Comparison of ENCODE assay signal across 10 cellular contexts in genomic region chr13:40026741-40027140, GRCh38.
DNase-seq lines count a peak whose midpoint lies in the region; ATAC-seq and TF ChIP-seq lines count a peak whose summit lies in the region.
"Had no signal": no experiment of that assay in that cellular context is flagged by ENCODE, and none has a peak within 500 bp of the region (broad histone marks: within the 10 kb centered on the region; RNA-seq: fewer than 3 reads in every experiment).

No MANE protein-coding gene starts in this region.

- no peak overlapping the region for H2BK12ac ChIP-seq in neuronal stem cell (ENCODE audit: low read length)

- H3K27me3 ChIP-seq in upper lobe of left lung (no peaks in the 10 kb centered on the region), neuronal stem cell (ENCODE audit: control insufficient read depth in 3 of 3, insufficient read depth in 3 of 3, low read depth in 1 of 3, low read length in 3 of 3) (no peaks in the 10 kb centered on the region)

- no peaks in the 10 kb centered on the region for H3K9me3 ChIP-seq in upper lobe of left lung
- H3K9me3 ChIP-seq in neuronal stem cell (replicated peaks in 1 of 2; ENCODE audit: control insufficient read depth in 2 of 2, insufficient read depth in 1 of 2, low read depth in 1 of 2, low read length in 2 of 2) = peaks cover 0 to 6% of the 10 kb centered on the region in 2 donors

- no peak overlapping the region for H2AK5ac ChIP-seq in neuronal stem cell (ENCODE audit: low read depth, low read length)

- H3K4me1 ChIP-seq in upper lobe of left lung (no peaks in the 10 kb centered on the region), neuronal stem cell (ENCODE audit: control insufficient read depth in 2 of 2, insufficient read depth in 1 of 2, low read depth in 1 of 2, low read length in 2 of 2) (peaks cover 0 to 3% of the 10 kb centered on the region in 2 donors)

- peak; percentile 9 for DNase-seq in activated T-cell treated with anti-CD3 and anti-CD28 coated beads for 4 hours
- DNase-seq in stimulated activated CD8-positive, alpha-beta memory T cell treated with anti-CD3 and anti-CD28 coated beads, Interleukin-4, amount 100 ng/mL, for 24 hours (ENCODE audit: low read depth) = peak; percentile 18
- no peak for DNase-seq in SKM-1 (lab: John Stamatoyannopoulos, UW; ENCODE audit: unreplicated experiment)
- no peak for DNase-seq in upper lobe of left lung
- no peak for DNase-seq in neuronal stem cell (ENCODE audit: low spot score)
- DNase-seq in activated gamma-delta T cell treated with Interleukin-2 at 50 U/mL for 16 hours = no peak
- DNase-seq: NCI-H524 treated with DMSO at 0.1 percent for 48 hours, retina had no signal

- no peak overlapping the region for H3K23ac ChIP-seq in neuronal stem cell (ENCODE audit: low read depth, low read length, poor library complexity)

- no peak overlapping the region for H2BK15ac ChIP-seq in neuronal stem cell (ENCODE audit: low read length)

- 67 to 69% methylated on average over 3 to 4 of the region's 4 CpGs for WGBS in upper lobe of left lung, 2 donors
- WGBS in neuronal stem cell (ENCODE audit: extremely low coverage in 2 of 2, insufficient read length in 2 of 2, insufficient replicate concordance in 1 of 2), 2 donors = no CpG with 5 or more reads among the region's 4 CpGs

- TF ChIP-seq POLR2A in upper lobe of left lung (IDR thresholded peaks at IDR 0.05) = no peak

- H3K9ac ChIP-seq in neuronal stem cell (ENCODE audit: low read depth, low read length, poor library complexity) = no peak overlapping the region

- TF ChIP-seq CTCF in upper lobe of left lung (IDR thresholded peaks at IDR 0.05) = no peak

- H3K27ac ChIP-seq in upper lobe of left lung (no peak overlapping the region), neuronal stem cell (replicated peaks; ENCODE audit: low read length) (no peak overlapping the region)

- no peak overlapping the region for H3K4ac ChIP-seq in neuronal stem cell (ENCODE audit: low read length)

- no peak overlapping the region for H2AFZ ChIP-seq in neuronal stem cell (ENCODE audit: low read length)

- H3K4me2 ChIP-seq in neuronal stem cell (ENCODE audit: insufficient read depth, low read length, poor library complexity, severe bottlenecking) = no peak overlapping the region

- H2BK120ac ChIP-seq in neuronal stem cell (ENCODE audit: low read depth, low read length) = no peak overlapping the region

- H3K4me3 ChIP-seq in upper lobe of left lung (no peak overlapping the region), neuronal stem cell (ENCODE audit: low read length in 2 of 2) (no peak overlapping the region)

- H4K91ac ChIP-seq in neuronal stem cell (ENCODE audit: low read depth, low read length, poor library complexity) = no peak overlapping the region

- no peak for TF ChIP-seq EP300 in upper lobe of left lung (IDR thresholded peaks at IDR 0.05)

- no peak overlapping the region for H4K8ac ChIP-seq in neuronal stem cell (ENCODE audit: low read depth, low read length)

- H2BK5ac ChIP-seq in neuronal stem cell (ENCODE audit: low read length) = no peak overlapping the region

- H3K36me3 ChIP-seq in upper lobe of left lung (no peaks in the 10 kb centered on the region), neuronal stem cell (replicated peaks in 1 of 2; ENCODE audit: control insufficient read depth in 2 of 2, insufficient read depth in 2 of 2, low read length in 2 of 2) (no peaks in the 10 kb centered on the region)

- H3K79me1 ChIP-seq in neuronal stem cell (ENCODE audit: low read depth, low read length) = no peaks in the 10 kb centered on the region

- H3K14ac ChIP-seq in neuronal stem cell (ENCODE audit: low read length) = no peak overlapping the region

- ATAC-seq in GM19397 (IDR thresholded peaks at IDR 0.05; ENCODE audit: unreplicated experiment) = peak; percentile 15
- peak; percentile 22 for ATAC-seq in HG03103 (IDR thresholded peaks at IDR 0.05; ENCODE audit: low read depth, unreplicated experiment)
- ATAC-seq in upper lobe of left lung (ENCODE audit: low FRiP score in 2 of 2) = no peak

- no peak overlapping the region for H3K18ac ChIP-seq in neuronal stem cell (ENCODE audit: low read length)

Comparison
In these comparisons a context has a peak if more than half of its experiments do, and no peak if none do; other contexts are left out.
1. ATAC-seq: peak in GM19397 (single experiment) and HG03103 (single experiment); none in upper lobe of left lung (0 of 2).
2. DNase-seq: peak in activated T-cell treated with anti-CD3 and anti-CD28 coated beads for 4 hours (single experiment) and stimulated activated CD8-positive, alpha-beta memory T cell treated with anti-CD3 and anti-CD28 coated beads, Interleukin-4, amount 100 ng/mL, for 24 hours (single experiment); none in SKM-1 (single experiment), upper lobe of left lung (0 of 2), neuronal stem cell (single experiment) and activated gamma-delta T cell treated with Interleukin-2 at 50 U/mL for 16 hours (single experiment).